In genomic region chr2:196066794-196067382, GRCh38 we compare ENCODE assay signal across 8 cellular contexts. TPM values are rescaled to one million over a fixed set of nuclear protein-coding genes. Genes with fewer than 3 reads are reported as not detected.
DNase-seq lines count a peak whose midpoint lies in the region; ATAC-seq and TF ChIP-seq lines count a peak whose summit lies in the region.

No MANE protein-coding gene starts in this region.

- H3K9me3 ChIP-seq in T-helper 17 cell (ENCODE audit: control insufficient read depth, low read length, poor library complexity, severe bottlenecking) = no peaks in the 10 kb centered on the region

- H3K27ac Mint-ChIP-seq in T-helper 17 cell = peak overlapping the region; percentile 43
- peak overlapping the region; percentile 39 for H3K27ac Mint-ChIP-seq in stimulated activated naive B cell treated with anti-CD40 and anti-IgM and Interleukin-4, amounts not matched to agents 10 μg/mL and 1 μg/mL and 100 μg/mL, for 72 hours

- H3K36me3 Mint-ChIP-seq in T-helper 17 cell (ENCODE audit: low read depth) = no peaks in the 10 kb centered on the region
- peaks cover 0 to 14% of the 10 kb centered on the region in 2 donors for H3K36me3 Mint-ChIP-seq in stimulated activated naive B cell treated with anti-CD40 and anti-IgM and Interleukin-4, amounts not matched to agents 10 μg/mL and 1 μg/mL and 100 μg/mL, for 72 hours

- peaks cover 16% of the 10 kb centered on the region for H3K4me1 Mint-ChIP-seq in T-helper 17 cell
- peaks cover 4 to 9% of the 10 kb centered on the region in 2 donors for H3K4me1 Mint-ChIP-seq in stimulated activated naive B cell treated with anti-CD40 and anti-IgM and Interleukin-4, amounts not matched to agents 10 μg/mL and 1 μg/mL and 100 μg/mL, for 72 hours

- peaks cover 17% of the 10 kb centered on the region for H3K27me3 Mint-ChIP-seq in T-helper 17 cell
- H3K27me3 Mint-ChIP-seq in stimulated activated naive B cell treated with anti-CD40 and anti-IgM and Interleukin-4, amounts not matched to agents 10 μg/mL and 1 μg/mL and 100 μg/mL, for 72 hours = peaks cover 0 to 5% of the 10 kb centered on the region in 2 donors

- peak; percentile 2 to 65 (median 18) for DNase-seq in NCI-H1417 (lab: John Stamatoyannopoulos, UW)
- no peak for DNase-seq in NCI-H1417 treated with DMSO at 0.1 percent for 48 hours (lab: John Stamatoyannopoulos, UW)
- DNase-seq in KG1 (lab: John Stamatoyannopoulos, UW) = peak; percentile 36
- no peak for DNase-seq in T-helper 17 cell
- DNase-seq in glomerular visceral epithelial cell (ENCODE audit: extremely low spot score) = peak; percentile 37
- no peak for DNase-seq in stimulated activated naive B cell treated with anti-CD40 and anti-IgM and Interleukin-4, amounts not matched to agents 10 μg/mL and 1 μg/mL and 100 μg/mL, for 72 hours
- DNase-seq in T1000 (lab: John Stamatoyannopoulos, UW) = no peak

- H3K9me3 Mint-ChIP-seq in stimulated activated naive B cell treated with anti-CD40 and anti-IgM and Interleukin-4, amounts not matched to agents 10 μg/mL and 1 μg/mL and 100 μg/mL, for 72 hours = no peaks in the 10 kb centered on the region

- H3K4me3 Mint-ChIP-seq in T-helper 17 cell = peak overlapping the region; percentile 53
- H3K4me3 Mint-ChIP-seq in stimulated activated naive B cell treated with anti-CD40 and anti-IgM and Interleukin-4, amounts not matched to agents 10 μg/mL and 1 μg/mL and 100 μg/mL, for 72 hours = no peak overlapping the region

- ATAC-seq in T-helper 17 cell = no peak
- no peak for ATAC-seq in stimulated activated naive B cell treated with anti-CD40 and anti-IgM and Interleukin-4, amounts not matched to agents 10 μg/mL and 1 μg/mL and 100 μg/mL, for 72 hours (replicated peaks)
- no peak for ATAC-seq in GM18505 (IDR thresholded peaks at IDR 0.05; ENCODE audit: unreplicated experiment)

- no peak for TF ChIP-seq POLR2A in GM18505 (IDR thresholded peaks at IDR 0.05; ENCODE audit: borderline replicate concordance, extremely low read depth, insufficient read depth, insufficient read length)

RNA-seq across cellular contexts. Expression of gene DNAH7, which starts 1.7 kb away (rescaled TPM):
- under 1 TPM in 1 of 2 donors, not detected in 1; 0.37 TPM for total RNA-seq in T-helper 17 cell

Comparison
In these comparisons a context has a peak if more than half of its experiments do, and no peak if none do; other contexts are left out.
1. DNase-seq: peak in NCI-H1417 (3 of 3), KG1 (single experiment) and glomerular visceral epithelial cell (single experiment); none in NCI-H1417 treated with DMSO at 0.1 percent for 48 hours (single experiment), T-helper 17 cell (0 of 3), stimulated activated naive B cell treated with anti-CD40 and anti-IgM and Interleukin-4, amounts not matched to agents 10 μg/mL and 1 μg/mL and 100 μg/mL, for 72 hours (single experiment) and T1000 (single experiment).